ENCODE assay signal across 29 cellular contexts in the genomic region with DNA sequence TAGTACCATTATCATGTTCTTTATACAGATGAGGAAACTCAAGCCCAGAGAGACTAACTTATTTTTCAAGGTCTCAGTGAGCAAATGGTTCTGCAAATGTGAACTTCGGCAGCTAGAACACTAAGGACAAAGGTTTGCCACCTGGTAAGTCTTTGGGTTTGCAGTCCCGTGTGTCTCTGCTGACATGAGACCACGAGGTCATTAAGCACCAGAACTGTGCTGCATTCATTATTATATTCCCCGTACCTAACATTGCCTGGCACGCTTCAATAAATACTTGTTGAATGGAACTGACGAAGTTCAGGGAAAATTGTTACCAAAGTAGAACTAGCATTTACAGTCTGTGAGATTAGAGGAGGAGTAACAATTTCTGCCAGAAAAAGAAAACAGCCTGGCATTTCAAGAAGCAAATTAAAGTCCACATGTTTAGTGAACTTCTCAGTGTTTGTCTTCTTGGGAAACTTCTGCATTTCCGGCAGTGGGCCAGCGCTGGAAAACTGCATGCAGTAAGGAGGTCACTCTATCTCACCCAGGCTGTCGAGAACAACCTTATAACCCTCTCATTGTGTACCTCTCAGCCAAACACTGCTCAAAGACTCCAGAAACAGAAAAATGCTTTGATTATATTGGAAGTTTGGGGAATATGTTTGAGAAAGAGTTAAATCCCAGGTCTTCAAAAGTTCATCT.
"Had no signal": no experiment of that assay in that cellular context is flagged by ENCODE, and none has a peak within 500 bp of the region (broad histone marks: within the 10 kb centered on the region; RNA-seq: fewer than 3 reads in every experiment).

No MANE protein-coding gene starts in this region.

- H3K27ac ChIP-seq: esophagus squamous epithelium, gastrocnemius medialis, hepatocyte, left ventricle myocardium inferior, lower lobe of right lung, ovary, psoas muscle, tibial artery had no signal

- H3K4me1 ChIP-seq: esophagus squamous epithelium, gastrocnemius medialis, left ventricle myocardium inferior, lower lobe of right lung, psoas muscle, tibial artery had no signal

- H3K36me3 ChIP-seq: esophagus squamous epithelium, gastrocnemius medialis, left ventricle myocardium inferior, lower lobe of right lung, ovary, tibial artery had no signal

- H3K27me3 Mint-ChIP-seq: type B pancreatic cell had no signal

- H3K27ac Mint-ChIP-seq: effector memory CD8-positive, alpha-beta T cell; naive thymus-derived CD8-positive, alpha-beta T cell; nephron progenitor cell; type B pancreatic cell had no signal

- ATAC-seq: effector memory CD8-positive, alpha-beta T cell; gastrocnemius medialis; left cardiac atrium; lower lobe of right lung; naive thymus-derived CD8-positive, alpha-beta T cell; psoas muscle; sciatic nerve; stimulated activated naive CD8-positive, alpha-beta T cell treated with anti-CD3 and anti-CD28 coated beads, Interleukin-15, amount 100 ng/mL, for 72 hours had no signal

- H3K4me3 ChIP-seq: esophagus squamous epithelium, gastrocnemius medialis, hepatocyte, left ventricle myocardium inferior, lower lobe of right lung, ovary, psoas muscle, smooth muscle cell, tibial artery had no signal

- H3K36me3 Mint-ChIP-seq: naive thymus-derived CD8-positive, alpha-beta T cell; type B pancreatic cell had no signal

- H3K9me3 Mint-ChIP-seq: effector memory CD8-positive, alpha-beta T cell; nephron progenitor cell; stimulated activated naive CD8-positive, alpha-beta T cell treated with anti-CD3 and anti-CD28 coated beads, Interleukin-15, amount 100 ng/mL, for 72 hours; type B pancreatic cell had no signal

- H2AFZ ChIP-seq: hepatocyte had no signal

- DNase-seq: cerebellar nuclear complex; cortex of kidney; effector memory CD8-positive, alpha-beta T cell; erythroblast; esophagus squamous epithelium; foreskin fibroblast; gastrocnemius medialis; head of caudate nucleus; left cardiac atrium; left ventricle myocardium inferior; lower lobe of right lung; naive thymus-derived CD8-positive, alpha-beta T cell; nephron progenitor cell; occipital lobe; posterior cingulate gyrus; psoas muscle; retina; stimulated activated CD4-positive, alpha-beta T cell treated with anti-CD3 and anti-CD28 coated beads, Interleukin-12 subunit alpha, Interleukin-12 subunit beta, amount 100 ng/mL, for 4 hours; stimulated activated CD4-positive, alpha-beta T cell treated with anti-CD3 and anti-CD28 coated beads, Interleukin-1b, Interleukin-23, amount 100 ng/mL, for 48 hours; stimulated activated CD4-positive, alpha-beta T cell treated with anti-CD3 and anti-CD28 coated beads, Interleukin-4, amount 100 ng/mL, for 1 hour; stimulated activated CD8-positive, alpha-beta memory T cell treated with anti-CD3 and anti-CD28 coated beads, Interleukin-4, amount 100 ng/mL, for 48 hours; stimulated activated naive CD4-positive, alpha-beta T cell; stimulated activated naive CD8-positive, alpha-beta T cell treated with anti-CD3 and anti-CD28 coated beads, Interleukin-15, amount 100 ng/mL, for 72 hours; tibial artery had no signal

- H3K27me3 ChIP-seq: esophagus squamous epithelium, gastrocnemius medialis, hepatocyte, ovary, tibial artery had no signal

- H3K79me2 ChIP-seq: hepatocyte had no signal

- H3K9me3 ChIP-seq: esophagus squamous epithelium, ovary had no signal

- H3K4me2 ChIP-seq: hepatocyte, smooth muscle cell had no signal

- H3K4me3 Mint-ChIP-seq: effector memory CD8-positive, alpha-beta T cell; naive thymus-derived CD8-positive, alpha-beta T cell; nephron progenitor cell; stimulated activated naive CD8-positive, alpha-beta T cell treated with anti-CD3 and anti-CD28 coated beads, Interleukin-15, amount 100 ng/mL, for 72 hours; type B pancreatic cell had no signal

- H3K4me1 Mint-ChIP-seq: naive thymus-derived CD8-positive, alpha-beta T cell; nephron progenitor cell; stimulated activated naive CD8-positive, alpha-beta T cell treated with anti-CD3 and anti-CD28 coated beads, Interleukin-15, amount 100 ng/mL, for 72 hours had no signal
